ENCODE assay signal across 1 cellular context in the genomic region with DNA sequence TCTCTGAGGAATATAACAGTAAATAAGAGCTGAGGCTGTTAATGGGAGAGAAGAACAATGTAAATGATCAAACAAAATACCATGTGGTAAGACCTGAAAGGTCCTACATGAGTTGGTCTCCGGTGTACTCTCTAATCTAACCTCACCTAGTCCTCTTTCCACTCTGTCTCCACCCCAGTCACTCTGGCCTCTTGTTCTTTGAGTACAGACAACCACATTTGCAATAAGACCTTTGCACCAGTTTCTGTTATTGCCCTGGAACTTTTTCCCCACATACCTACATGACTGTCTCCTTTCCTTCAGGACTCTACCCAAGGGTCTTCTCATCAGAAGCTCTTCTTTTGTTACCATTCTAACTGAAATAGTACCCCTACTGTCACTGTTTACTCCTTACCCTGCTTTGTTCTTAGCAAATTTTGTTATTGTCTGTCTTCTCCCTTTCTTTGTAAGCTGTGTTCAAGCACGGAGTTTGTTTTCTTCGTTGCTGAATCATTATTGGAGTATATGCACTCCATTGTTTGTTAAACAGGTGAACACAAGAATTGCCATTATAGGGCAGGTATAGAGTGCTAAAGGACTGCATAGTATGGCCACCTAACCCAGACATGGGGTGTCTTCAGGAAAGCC.
TF ChIP-seq lines count a peak whose summit lies in the region.

No MANE protein-coding gene starts in this region.

TF ChIP-seq in HepG2, 621 proteins besides CTCF, POLR2A, EP300 and RAD21 (continued from another document and continues in another):
- TF ChIP-seq ZNF646 (CRISPR knock-in tag; IDR thresholded peaks at IDR 0.05) (no peak), ATF4 (CRISPR knock-in tag; IDR thresholded peaks at IDR 0.05) (0 out of 4 replicates have a peak, but pooled peaks of 1 of the 2 experiments have one; percentile 14), SIN3B (IDR thresholded peaks at IDR 0.05; ENCODE audit: low read length) (no peak), KDM4B (CRISPR knock-in tag; IDR thresholded peaks at IDR 0.05) (no peak), CCDC6 (CRISPR knock-in tag; IDR thresholded peaks at IDR 0.05) (no peak), NFIB (CRISPR knock-in tag; IDR thresholded peaks at IDR 0.05; ENCODE audit: borderline replicate concordance) (no peak), ZNF18 (CRISPR knock-in tag; IDR thresholded peaks at IDR 0.05; ENCODE audit: insufficient replicate concordance) (no peak), MTERF4 (CRISPR knock-in tag; IDR thresholded peaks at IDR 0.05) (no peak), REL (CRISPR knock-in tag; conservative IDR thresholded peaks at IDR 0.05) (no peak), NFATC3 (CRISPR knock-in tag; IDR thresholded peaks at IDR 0.05) (no peak), RBFOX2 (IDR thresholded peaks at IDR 0.05; ENCODE audit: low read depth, low read length) (no peak), ZNF282 (IDR thresholded peaks at IDR 0.05; ENCODE audit: partially characterized antibody) (no peak), SP2 (CRISPR knock-in tag; IDR thresholded peaks at IDR 0.05) (no peak), ZBTB2 (CRISPR knock-in tag; IDR thresholded peaks at IDR 0.05; ENCODE audit: low read depth) (no peak), ZNF709 (CRISPR knock-in tag; IDR thresholded peaks at IDR 0.05) (no peak), ZNF777 (CRISPR knock-in tag; IDR thresholded peaks at IDR 0.05) (no peak), KLF6 (CRISPR knock-in tag; IDR thresholded peaks at IDR 0.05) (0 out of 2 replicates have a peak, but pooled peaks have one; percentile 58), ARNT2 (CRISPR knock-in tag; IDR thresholded peaks at IDR 0.05; ENCODE audit: low read depth) (no peak), NFE2L1 (CRISPR knock-in tag; IDR thresholded peaks at IDR 0.05; ENCODE audit: borderline replicate concordance) (no peak), SYNCRIP (IDR thresholded peaks at IDR 0.05; ENCODE audit: insufficient read depth, low read depth, low read length) (no peak), NCOR1 (IDR thresholded peaks at IDR 0.05; ENCODE audit: borderline replicate concordance, low read length) (peak; percentile 92; the same call in 1 of the 2 replicates), SOX6 (IDR thresholded peaks at IDR 0.05) (no peak), SOX6 (CRISPR knock-in tag; IDR thresholded peaks at IDR 0.05) (peak; percentile 88), WIZ (CRISPR knock-in tag; IDR thresholded peaks at IDR 0.05) (no peak), HNRNPL (IDR thresholded peaks at IDR 0.05; ENCODE audit: low read depth, low read length) (no peak), RXRB (CRISPR knock-in tag; IDR thresholded peaks at IDR 0.05; ENCODE audit: borderline replicate concordance) (peak; percentile 96), SAP130 (CRISPR knock-in tag; IDR thresholded peaks at IDR 0.05; ENCODE audit: low read depth) (peak; percentile 85), ZNF556 (CRISPR knock-in tag; IDR thresholded peaks at IDR 0.05; ENCODE audit: borderline replicate concordance) (no peak; the same call in 1 of the 2 replicates), ZNF207 (IDR thresholded peaks at IDR 0.05; ENCODE audit: borderline replicate concordance) (no peak), GABPA (IDR thresholded peaks at IDR 0.05; ENCODE audit: low read depth, low read length) (no peak), GABPA (CRISPR knock-in tag; IDR thresholded peaks at IDR 0.05; ENCODE audit: low read depth) (no peak), ZNF382 (CRISPR knock-in tag; IDR thresholded peaks at IDR 0.05; ENCODE audit: borderline replicate concordance) (no peak), ZNF660 (CRISPR knock-in tag; IDR thresholded peaks at IDR 0.05; ENCODE audit: borderline replicate concordance, low read depth) (no peak)
- TF ChIP-seq, protein P1, sequence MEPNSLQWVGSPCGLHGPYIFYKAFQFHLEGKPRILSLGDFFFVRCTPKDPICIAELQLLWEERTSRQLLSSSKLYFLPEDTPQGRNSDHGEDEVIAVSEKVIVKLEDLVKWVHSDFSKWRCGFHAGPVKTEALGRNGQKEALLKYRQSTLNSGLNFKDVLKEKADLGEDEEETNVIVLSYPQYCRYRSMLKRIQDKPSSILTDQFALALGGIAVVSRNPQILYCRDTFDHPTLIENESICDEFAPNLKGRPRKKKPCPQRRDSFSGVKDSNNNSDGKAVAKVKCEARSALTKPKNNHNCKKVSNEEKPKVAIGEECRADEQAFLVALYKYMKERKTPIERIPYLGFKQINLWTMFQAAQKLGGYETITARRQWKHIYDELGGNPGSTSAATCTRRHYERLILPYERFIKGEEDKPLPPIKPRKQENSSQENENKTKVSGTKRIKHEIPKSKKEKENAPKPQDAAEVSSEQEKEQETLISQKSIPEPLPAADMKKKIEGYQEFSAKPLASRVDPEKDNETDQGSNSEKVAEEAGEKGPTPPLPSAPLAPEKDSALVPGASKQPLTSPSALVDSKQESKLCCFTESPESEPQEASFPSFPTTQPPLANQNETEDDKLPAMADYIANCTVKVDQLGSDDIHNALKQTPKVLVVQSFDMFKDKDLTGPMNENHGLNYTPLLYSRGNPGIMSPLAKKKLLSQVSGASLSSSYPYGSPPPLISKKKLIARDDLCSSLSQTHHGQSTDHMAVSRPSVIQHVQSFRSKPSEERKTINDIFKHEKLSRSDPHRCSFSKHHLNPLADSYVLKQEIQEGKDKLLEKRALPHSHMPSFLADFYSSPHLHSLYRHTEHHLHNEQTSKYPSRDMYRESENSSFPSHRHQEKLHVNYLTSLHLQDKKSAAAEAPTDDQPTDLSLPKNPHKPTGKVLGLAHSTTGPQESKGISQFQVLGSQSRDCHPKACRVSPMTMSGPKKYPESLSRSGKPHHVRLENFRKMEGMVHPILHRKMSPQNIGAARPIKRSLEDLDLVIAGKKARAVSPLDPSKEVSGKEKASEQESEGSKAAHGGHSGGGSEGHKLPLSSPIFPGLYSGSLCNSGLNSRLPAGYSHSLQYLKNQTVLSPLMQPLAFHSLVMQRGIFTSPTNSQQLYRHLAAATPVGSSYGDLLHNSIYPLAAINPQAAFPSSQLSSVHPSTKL (CRISPR knock-in tag; IDR thresholded peaks at IDR 0.05) = peak; percentile 91
- TF ChIP-seq, protein P2, sequence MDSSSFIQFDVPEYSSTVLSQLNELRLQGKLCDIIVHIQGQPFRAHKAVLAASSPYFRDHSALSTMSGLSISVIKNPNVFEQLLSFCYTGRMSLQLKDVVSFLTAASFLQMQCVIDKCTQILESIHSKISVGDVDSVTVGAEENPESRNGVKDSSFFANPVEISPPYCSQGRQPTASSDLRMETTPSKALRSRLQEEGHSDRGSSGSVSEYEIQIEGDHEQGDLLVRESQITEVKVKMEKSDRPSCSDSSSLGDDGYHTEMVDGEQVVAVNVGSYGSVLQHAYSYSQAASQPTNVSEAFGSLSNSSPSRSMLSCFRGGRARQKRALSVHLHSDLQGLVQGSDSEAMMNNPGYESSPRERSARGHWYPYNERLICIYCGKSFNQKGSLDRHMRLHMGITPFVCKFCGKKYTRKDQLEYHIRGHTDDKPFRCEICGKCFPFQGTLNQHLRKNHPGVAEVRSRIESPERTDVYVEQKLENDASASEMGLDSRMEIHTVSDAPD (CRISPR knock-in tag; IDR thresholded peaks at IDR 0.05) = no peak
- TF ChIP-seq, protein P3, sequence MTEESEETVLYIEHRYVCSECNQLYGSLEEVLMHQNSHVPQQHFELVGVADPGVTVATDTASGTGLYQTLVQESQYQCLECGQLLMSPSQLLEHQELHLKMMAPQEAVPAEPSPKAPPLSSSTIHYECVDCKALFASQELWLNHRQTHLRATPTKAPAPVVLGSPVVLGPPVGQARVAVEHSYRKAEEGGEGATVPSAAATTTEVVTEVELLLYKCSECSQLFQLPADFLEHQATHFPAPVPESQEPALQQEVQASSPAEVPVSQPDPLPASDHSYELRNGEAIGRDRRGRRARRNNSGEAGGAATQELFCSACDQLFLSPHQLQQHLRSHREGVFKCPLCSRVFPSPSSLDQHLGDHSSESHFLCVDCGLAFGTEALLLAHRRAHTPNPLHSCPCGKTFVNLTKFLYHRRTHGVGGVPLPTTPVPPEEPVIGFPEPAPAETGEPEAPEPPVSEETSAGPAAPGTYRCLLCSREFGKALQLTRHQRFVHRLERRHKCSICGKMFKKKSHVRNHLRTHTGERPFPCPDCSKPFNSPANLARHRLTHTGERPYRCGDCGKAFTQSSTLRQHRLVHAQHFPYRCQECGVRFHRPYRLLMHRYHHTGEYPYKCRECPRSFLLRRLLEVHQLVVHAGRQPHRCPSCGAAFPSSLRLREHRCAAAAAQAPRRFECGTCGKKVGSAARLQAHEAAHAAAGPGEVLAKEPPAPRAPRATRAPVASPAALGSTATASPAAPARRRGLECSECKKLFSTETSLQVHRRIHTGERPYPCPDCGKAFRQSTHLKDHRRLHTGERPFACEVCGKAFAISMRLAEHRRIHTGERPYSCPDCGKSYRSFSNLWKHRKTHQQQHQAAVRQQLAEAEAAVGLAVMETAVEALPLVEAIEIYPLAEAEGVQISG (CRISPR knock-in tag; IDR thresholded peaks at IDR 0.05) = no peak
- TF ChIP-seq, protein P4, sequence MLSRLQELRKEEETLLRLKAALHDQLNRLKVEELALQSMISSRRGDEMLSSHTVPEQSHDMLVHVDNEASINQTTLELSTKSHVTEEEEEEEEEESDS (CRISPR knock-in tag; IDR thresholded peaks at IDR 0.05; ENCODE audit: borderline replicate concordance) = no peak
